In the genomic region with DNA sequence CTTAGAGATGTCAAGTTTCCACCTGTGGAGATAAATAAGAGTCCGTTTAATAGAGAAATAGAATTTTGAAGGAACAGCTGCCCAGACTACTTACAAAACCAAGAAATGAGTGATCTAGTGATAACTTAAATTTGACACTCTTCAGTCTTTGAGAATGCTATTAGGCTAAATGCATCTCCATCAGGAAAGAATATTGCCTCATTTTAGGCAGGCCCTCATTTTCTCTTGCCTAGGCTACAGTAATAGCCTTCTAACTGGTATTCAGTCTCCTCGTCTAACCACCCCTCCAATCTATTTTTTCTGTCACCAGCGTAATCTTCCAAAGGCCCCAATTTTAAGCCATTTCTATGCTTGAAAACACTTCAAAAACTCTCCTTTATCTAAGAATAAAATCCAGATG, we compare ENCODE assay signal across 29 cellular contexts.
"Had no signal": no experiment of that assay in that cellular context is flagged by ENCODE, and none has a peak within 500 bp of the region (broad histone marks: within the 10 kb centered on the region; RNA-seq: fewer than 3 reads in every experiment).

No MANE protein-coding gene starts in this region.

- H3K4me1 ChIP-seq: ascending aorta, breast epithelium, colonic mucosa, foreskin keratinocyte, gastrocnemius medialis, heart left ventricle had no signal

- DNase-seq: activated CD4-positive, alpha-beta memory T cell treated with anti-CD3 and anti-CD28 coated beads, Interleukin-2, amount 10 ng/mL, durations not matched to agents 7 days and 5 days; activated CD4-positive, alpha-beta T cell treated with anti-CD3 and anti-CD28 coated beads for 36 hours; activated CD4-positive, alpha-beta T cell treated with anti-CD3 and anti-CD28 coated beads, Interleukin-2, amount 10 ng/mL, durations not matched to agents 24 days and 14 days; activated CD4-positive, alpha-beta T cell treated with anti-CD3 and anti-CD28 coated beads, Interleukin-2, amount 50 U/mL, for 4 hours; activated CD4-positive, CD25-positive, alpha-beta regulatory T cell; activated CD4-positive, CD25-positive, alpha-beta regulatory T cell treated with anti-CD3 and anti-CD28 coated beads, Interleukin-2, amount 50 U/mL, for 72 hours; activated CD8-positive, alpha-beta memory T cell treated with anti-CD3 and anti-CD28 coated beads, Interleukin-2, amount 50 U/mL, for 48 hours; activated gamma-delta T cell; activated naive CD4-positive, alpha-beta T cell; activated naive CD4-positive, alpha-beta T cell treated with anti-CD3 and anti-CD28 coated beads, Interleukin-2, amount 10 ng/mL, durations not matched to agents 7 days and 5 days; activated naive CD8-positive, alpha-beta T cell treated with anti-CD3 and anti-CD28 coated beads, Interleukin-2, amount 10 ng/mL, durations not matched to agents 7 days and 5 days; activated T-cell treated with anti-CD3 and anti-CD28 coated beads for 4 hours; activated T-cell treated with anti-CD3 and anti-CD28 coated beads, Interleukin-2, amount 50 U/mL, for 24 hours; activated T-cell treated with anti-CD3 and anti-CD28 coated beads, Interleukin-2, amount 50 U/mL, for 72 hours; central memory CD4-positive, alpha-beta T cell; cerebellar nuclear complex; colonic mucosa; effector memory CD4-positive, alpha-beta T cell; endodermal cell; foreskin keratinocyte; gastrocnemius medialis; glutamatergic neuron; heart left ventricle; T-helper 2 cell had no signal

- H3K27me3 ChIP-seq: ascending aorta, breast epithelium, cardiac muscle cell, colonic mucosa, foreskin keratinocyte, gastrocnemius medialis, heart left ventricle had no signal

- H3K9me3 ChIP-seq: ascending aorta, breast epithelium, colonic mucosa, gastrocnemius medialis, heart left ventricle had no signal

- ATAC-seq: activated CD4-positive, alpha-beta T cell treated with anti-CD3 and anti-CD28 coated beads for 36 hours; activated naive CD4-positive, alpha-beta T cell treated with anti-CD3 and anti-CD28 coated beads, Interleukin-2, amount 50 U/mL, for 72 hours; activated T-cell treated with anti-CD3 and anti-CD28 coated beads, Interleukin-2, amount 50 U/mL, for 72 hours; esophagus mucosa; foreskin keratinocyte; gastrocnemius medialis; heart left ventricle had no signal

- H3K4me3 ChIP-seq: ascending aorta, breast epithelium, cardiac muscle cell, colonic mucosa, gastrocnemius medialis, heart left ventricle had no signal

- H3K27ac ChIP-seq: ascending aorta, breast epithelium, cardiac muscle cell, colonic mucosa, foreskin keratinocyte, gastrocnemius medialis, heart left ventricle had no signal

- H3K36me3 ChIP-seq: ascending aorta, breast epithelium, cardiac muscle cell, colonic mucosa, gastrocnemius medialis, heart left ventricle had no signal
